ENCODE assay signal across 32 cellular contexts in genomic region chr6:166693880-166694279, GRCh38.
"Had no signal": no experiment of that assay in that cellular context is flagged by ENCODE, and none has a peak within 500 bp of the region (broad histone marks: within the 10 kb centered on the region; RNA-seq: fewer than 3 reads in every experiment).

No MANE protein-coding gene starts in this region.

- H3K4me1 Mint-ChIP-seq: activated B cell treated with CpG ODN at 0.5 μM for 24 hours; activated CD4-positive, alpha-beta memory T cell treated with anti-CD3 and anti-CD28 coated beads, Interleukin-2, amount 10 ng/mL, durations not matched to agents 7 days and 5 days; activated CD4-positive, alpha-beta T cell treated with anti-CD3 and anti-CD28 coated beads, Interleukin-2, amount 10 ng/mL, durations not matched to agents 7 days and 5 days; activated naive CD4-positive, alpha-beta T cell treated with anti-CD3 and anti-CD28 coated beads, Interleukin-2, amount 10 ng/mL, durations not matched to agents 7 days and 5 days; activated naive CD8-positive, alpha-beta T cell treated with anti-CD3 and anti-CD28 coated beads, Interleukin-2, amount 10 ng/mL, durations not matched to agents 7 days and 5 days had no signal

- H3K4me3 Mint-ChIP-seq: activated B cell treated with CpG ODN at 0.5 μM for 24 hours; activated CD4-positive, alpha-beta memory T cell treated with anti-CD3 and anti-CD28 coated beads, Interleukin-2, amount 10 ng/mL, durations not matched to agents 7 days and 5 days; activated CD4-positive, alpha-beta T cell treated with anti-CD3 and anti-CD28 coated beads, Interleukin-2, amount 10 ng/mL, durations not matched to agents 7 days and 5 days; activated naive CD4-positive, alpha-beta T cell treated with anti-CD3 and anti-CD28 coated beads, Interleukin-2, amount 10 ng/mL, durations not matched to agents 7 days and 5 days; activated naive CD8-positive, alpha-beta T cell treated with anti-CD3 and anti-CD28 coated beads, Interleukin-2, amount 10 ng/mL, durations not matched to agents 7 days and 5 days; activated T-cell treated with anti-CD3 and anti-CD28 coated beads, Interleukin-2, amount 50 U/mL, for 24 hours; activated T-cell treated with anti-CD3 and anti-CD28 coated beads, Interleukin-2, amount 50 U/mL, for 72 hours; brain; effector memory CD8-positive, alpha-beta T cell; T-helper 17 cell; T-helper 2 cell treated with Interferon-gamma antibody and Interleukin-4, amounts not matched to agents 5 μg/mL and 100 μg/mL, for 36 hours had no signal

- DNase-seq: activated B cell treated with CpG ODN at 0.5 μM for 24 hours; activated CD4-positive, alpha-beta memory T cell treated with anti-CD3 and anti-CD28 coated beads, Interleukin-2, amount 10 ng/mL, durations not matched to agents 7 days and 5 days; activated CD4-positive, alpha-beta T cell treated with anti-CD3 and anti-CD28 coated beads, Interleukin-2, amount 10 ng/mL, durations not matched to agents 7 days and 5 days; activated CD4-positive, alpha-beta T cell treated with anti-CD3 and anti-CD28 coated beads, Interleukin-2, amount 50 U/mL, for 4 hours; activated CD8-positive, alpha-beta memory T cell treated with anti-CD3 and anti-CD28 coated beads, Interleukin-2, amount 50 U/mL, for 48 hours; activated gamma-delta T cell; activated naive CD4-positive, alpha-beta T cell; activated naive CD4-positive, alpha-beta T cell treated with anti-CD3 and anti-CD28 coated beads, Interleukin-2, amount 10 ng/mL, durations not matched to agents 7 days and 5 days; activated naive CD8-positive, alpha-beta T cell treated with anti-CD3 and anti-CD28 coated beads, Interleukin-2, amount 10 ng/mL, durations not matched to agents 7 days and 5 days; activated T-cell treated with anti-CD3 and anti-CD28 coated beads for 4 hours; activated T-cell treated with anti-CD3 and anti-CD28 coated beads, Interleukin-2, amount 50 U/mL, for 24 hours; activated T-cell treated with anti-CD3 and anti-CD28 coated beads, Interleukin-2, amount 50 U/mL, for 72 hours; caudate nucleus; cortex of kidney; dermis blood vessel endothelial cell; effector CD4-positive, alpha-beta T cell; effector memory CD8-positive, alpha-beta T cell; erythroblast; foreskin keratinocyte; gastrocnemius medialis; glutamatergic neuron; heart left ventricle; T-helper 1 cell; T-helper 17 cell; T1000; WERI-Rb-1 had no signal

- H3K36me3 Mint-ChIP-seq: activated naive CD4-positive, alpha-beta T cell treated with anti-CD3 and anti-CD28 coated beads, Interleukin-2, amount 10 ng/mL, durations not matched to agents 7 days and 5 days; activated naive CD4-positive, alpha-beta T cell treated with anti-CD3 and anti-CD28 coated beads, Interleukin-2, amount 50 U/mL, for 72 hours; activated naive CD8-positive, alpha-beta T cell treated with anti-CD3 and anti-CD28 coated beads, Interleukin-2, amount 10 ng/mL, durations not matched to agents 7 days and 5 days; brain had no signal

- H3K27me3 Mint-ChIP-seq: activated CD4-positive, alpha-beta T cell treated with anti-CD3 and anti-CD28 coated beads, Interleukin-2, amount 10 ng/mL, durations not matched to agents 7 days and 5 days; activated naive CD4-positive, alpha-beta T cell treated with anti-CD3 and anti-CD28 coated beads, Interleukin-2, amount 10 ng/mL, durations not matched to agents 7 days and 5 days; activated T-cell treated with anti-CD3 and anti-CD28 coated beads, Interleukin-2, amount 50 U/mL, for 24 hours; brain had no signal

- H3K9me3 ChIP-seq: ascending aorta, esophagus muscularis mucosa, gastrocnemius medialis, heart left ventricle had no signal

- H3K27ac Mint-ChIP-seq: activated B cell treated with CpG ODN at 0.5 μM for 24 hours; activated CD4-positive, alpha-beta memory T cell treated with anti-CD3 and anti-CD28 coated beads, Interleukin-2, amount 10 ng/mL, durations not matched to agents 7 days and 5 days; activated CD4-positive, alpha-beta T cell treated with anti-CD3 and anti-CD28 coated beads, Interleukin-2, amount 10 ng/mL, durations not matched to agents 7 days and 5 days; activated naive CD4-positive, alpha-beta T cell treated with anti-CD3 and anti-CD28 coated beads, Interleukin-2, amount 10 ng/mL, durations not matched to agents 7 days and 5 days; activated naive CD4-positive, alpha-beta T cell treated with anti-CD3 and anti-CD28 coated beads, Interleukin-2, amount 50 U/mL, for 72 hours; activated naive CD8-positive, alpha-beta T cell treated with anti-CD3 and anti-CD28 coated beads, Interleukin-2, amount 10 ng/mL, durations not matched to agents 7 days and 5 days; activated T-cell treated with anti-CD3 and anti-CD28 coated beads, Interleukin-2, amount 50 U/mL, for 24 hours; activated T-cell treated with anti-CD3 and anti-CD28 coated beads, Interleukin-2, amount 50 U/mL, for 72 hours; brain; effector memory CD8-positive, alpha-beta T cell; T-helper 17 cell; T-helper 2 cell treated with Interferon-gamma antibody and Interleukin-4, amounts not matched to agents 5 μg/mL and 100 μg/mL, for 36 hours had no signal

- ATAC-seq: activated CD4-positive, CD25-positive, alpha-beta regulatory T cell treated with anti-CD3 and anti-CD28 coated beads, Interleukin-2, amount 50 U/mL, for 24 hours; activated naive CD4-positive, alpha-beta T cell treated with anti-CD3 and anti-CD28 coated beads, Interleukin-2, amount 50 U/mL, for 72 hours; activated T-cell treated with anti-CD3 and anti-CD28 coated beads, Interleukin-2, amount 50 U/mL, for 72 hours; effector memory CD8-positive, alpha-beta T cell; foreskin keratinocyte; gastrocnemius medialis; heart left ventricle; T-helper 17 cell had no signal

- H3K27me3 ChIP-seq: ascending aorta, esophagus muscularis mucosa, heart left ventricle had no signal

- H3K27ac ChIP-seq: ascending aorta, esophagus muscularis mucosa, foreskin keratinocyte, heart left ventricle, WERI-Rb-1 had no signal

- H3K36me3 ChIP-seq: ascending aorta, esophagus muscularis mucosa, gastrocnemius medialis, heart left ventricle, WERI-Rb-1 had no signal

- H3K4me3 ChIP-seq: ascending aorta, esophagus muscularis mucosa, gastrocnemius medialis, heart left ventricle had no signal

- H3K9me3 Mint-ChIP-seq: activated B cell treated with CpG ODN at 0.5 μM for 24 hours; activated CD4-positive, alpha-beta memory T cell treated with anti-CD3 and anti-CD28 coated beads, Interleukin-2, amount 10 ng/mL, durations not matched to agents 7 days and 5 days; activated CD4-positive, alpha-beta T cell treated with anti-CD3 and anti-CD28 coated beads, Interleukin-2, amount 10 ng/mL, durations not matched to agents 7 days and 5 days; activated naive CD4-positive, alpha-beta T cell treated with anti-CD3 and anti-CD28 coated beads, Interleukin-2, amount 10 ng/mL, durations not matched to agents 7 days and 5 days; activated naive CD4-positive, alpha-beta T cell treated with anti-CD3 and anti-CD28 coated beads, Interleukin-2, amount 50 U/mL, for 72 hours; activated naive CD8-positive, alpha-beta T cell treated with anti-CD3 and anti-CD28 coated beads, Interleukin-2, amount 10 ng/mL, durations not matched to agents 7 days and 5 days; activated T-cell treated with anti-CD3 and anti-CD28 coated beads, Interleukin-2, amount 50 U/mL, for 24 hours; activated T-cell treated with anti-CD3 and anti-CD28 coated beads, Interleukin-2, amount 50 U/mL, for 72 hours; brain; effector memory CD8-positive, alpha-beta T cell; T-helper 2 cell treated with Interferon-gamma antibody and Interleukin-4, amounts not matched to agents 5 μg/mL and 100 μg/mL, for 36 hours had no signal
